ENCODE assay signal across 8 cellular contexts in the genomic region with DNA sequence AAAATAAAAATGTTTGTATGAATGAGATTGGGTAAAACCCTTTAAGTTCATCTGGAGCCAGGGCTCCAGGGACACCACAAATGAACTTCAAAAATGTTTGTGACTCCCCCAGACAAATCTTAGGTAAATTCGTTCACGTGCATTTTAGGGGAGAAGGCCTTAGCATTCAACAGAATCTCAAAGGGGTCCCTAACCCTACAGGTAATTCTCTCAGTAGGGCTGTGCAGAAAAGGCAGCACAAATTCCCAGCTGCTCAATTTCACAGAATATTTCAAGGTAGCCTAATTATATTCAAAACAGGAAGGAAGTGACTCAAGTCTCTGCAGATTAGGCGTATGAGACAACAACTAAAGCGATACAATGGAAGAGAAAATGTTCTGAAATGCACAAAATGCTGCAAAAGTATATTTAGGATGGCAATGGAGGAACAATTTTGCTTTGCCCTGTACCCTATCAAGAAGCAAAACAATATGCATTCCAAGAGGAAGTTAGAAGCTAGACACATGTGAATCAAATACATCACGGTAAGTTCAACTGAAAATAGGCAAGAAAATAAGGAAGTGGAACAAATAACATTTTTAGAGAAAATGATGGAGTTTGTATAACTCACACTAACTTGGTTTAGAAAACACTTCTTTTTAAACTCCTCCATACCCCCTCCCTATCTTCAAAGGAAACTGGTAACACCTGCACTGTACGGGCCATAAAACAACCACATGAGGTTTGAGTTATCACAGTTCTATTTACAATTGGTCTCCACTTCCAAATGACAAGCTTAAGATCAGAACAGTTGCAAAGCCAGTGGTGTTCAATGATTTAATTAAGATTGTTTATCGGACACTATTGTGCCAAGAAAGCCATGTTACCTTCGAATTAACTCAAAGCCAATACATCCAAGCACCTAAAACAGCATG. TPM values are rescaled to one million over a fixed set of nuclear protein-coding genes. Genes with fewer than 3 reads are reported as not detected.
DNase-seq lines count a peak whose midpoint lies in the region; ATAC-seq and TF ChIP-seq lines count a peak whose summit lies in the region.

No MANE protein-coding gene starts in this region.

- ATAC-seq in HCT116 (no peak), GM21619 (IDR thresholded peaks at IDR 0.05; ENCODE audit: unreplicated experiment) (no peak), HG02623 (IDR thresholded peaks at IDR 0.05; ENCODE audit: unreplicated experiment) (no peak)

- intact Hi-C loops in HCT116 (cut with micrococcal nuclease) = no loop called here

- peak overlapping the region in 1 of 2 experiments; percentile 82; a peak in 2 of 4 replicates for H3K4me3 ChIP-seq in HCT116 (replicated peaks in 1 of 2; ENCODE audit: low read depth in 1 of 2, low read length in 2 of 2)
- peak overlapping the region; percentile 80 for H3K4me3 ChIP-seq in SJCRH30
- H3K4me3 ChIP-seq in epithelial cell of proximal tubule (ENCODE audit: low read depth, low read length) = peak overlapping the region; percentile 95
- H3K4me3 ChIP-seq in skeletal muscle satellite cell (ENCODE audit: low read length) = peak overlapping the region; percentile 83

- H3K4me1 ChIP-seq in HCT116 (ENCODE audit: control insufficient read depth in 1 of 2, insufficient read depth in 2 of 2, low read length in 2 of 2) (peaks cover 10 to 25% of the 10 kb centered on the region in 2 experiments; a peak in 3 of 4 replicates), SJCRH30 (peaks cover 30% of the 10 kb centered on the region), skeletal muscle satellite cell (ENCODE audit: control insufficient read depth, insufficient read depth, low read length) (peaks cover 26% of the 10 kb centered on the region)

- POLR2A ChIA-PET in HCT116 (lab: Charles Lee) = no interaction called here

- H3K9me3 ChIP-seq in HCT116 (ENCODE audit: control insufficient read depth in 1 of 2, insufficient read depth in 1 of 2, low read depth in 1 of 2, low read length in 2 of 2) = no peaks in the 10 kb centered on the region
- H3K9me3 ChIP-seq in SJCRH30 (replicated peaks) = no peaks in the 10 kb centered on the region
- H3K9me3 ChIP-seq in skeletal muscle satellite cell (replicated peaks; ENCODE audit: low read length) = no peaks in the 10 kb centered on the region

- DNase-seq in HCT116 (ENCODE audit: low read depth, low spot score) (no peak), SJCRH30 (no peak), epithelial cell of proximal tubule (ENCODE audit: low read depth) (no peak), mucosa of gallbladder (ENCODE audit: low spot score) (no peak), Ammon's horn (ENCODE audit: low spot score) (no peak)

- H4K20me1 ChIP-seq in HCT116 (ENCODE audit: insufficient read depth) = no peaks in the 10 kb centered on the region

- no peak for TF ChIP-seq POLR2A in HCT116 (IDR thresholded peaks at IDR 0.05; ENCODE audit: borderline replicate concordance, extremely low read depth, insufficient read depth, insufficient read length)

- no peak for TF ChIP-seq RAD21 in HCT116 (IDR thresholded peaks at IDR 0.05; ENCODE audit: low read depth)

- no peaks in the 10 kb centered on the region for H3K9me2 ChIP-seq in HCT116 (ENCODE audit: insufficient read depth)

- no peak overlapping the region for H2AFZ ChIP-seq in HCT116 (ENCODE audit: low read depth, low read length, poor library complexity, severe bottlenecking)

- no peaks in the 10 kb centered on the region for H3K27me3 ChIP-seq in HCT116 (ENCODE audit: insufficient read depth, low read length)
- H3K27me3 ChIP-seq in SJCRH30 = no peaks in the 10 kb centered on the region
- no peaks in the 10 kb centered on the region for H3K27me3 ChIP-seq in skeletal muscle satellite cell (ENCODE audit: control insufficient read depth, insufficient read depth, low read length)

- H3K27ac ChIP-seq in HCT116 (ENCODE audit: low read depth, low read length) = no peak overlapping the region
- no peak overlapping the region; the same call in 1 of the 2 replicates for H3K27ac ChIP-seq in SJCRH30

- H3K36me3 ChIP-seq in HCT116 (ENCODE audit: control insufficient read depth in 1 of 2, insufficient read depth in 2 of 2, low read length in 2 of 2) (0 out of 4 replicates have a peak, but pooled peaks cover 0 to 3% of the 10 kb centered on the region in 2 experiments), SJCRH30 (peaks cover 8% of the 10 kb centered on the region), skeletal muscle satellite cell (ENCODE audit: insufficient read depth, low read length) (peaks cover 18% of the 10 kb centered on the region)

- H3K9ac ChIP-seq in HCT116 (ENCODE audit: low read length) = peak overlapping the region; percentile 66
- H3K9ac ChIP-seq in skeletal muscle satellite cell (ENCODE audit: low read depth, low read length) = peak overlapping the region; percentile 93

- RAD21 ChIA-PET in HCT116 (lab: Charles Lee; ENCODE audit: low non-redundant PET in 1 of 2, low total read pairs in 2 of 2, uncharacterized antibody in 2 of 2, unreplicated experiment in 2 of 2) = no interaction called here

- H3K79me2 ChIP-seq in HCT116 (ENCODE audit: insufficient read depth, low read length) = peaks cover 33% of the 10 kb centered on the region

- peak overlapping the region; percentile 94 for H3K4me2 ChIP-seq in HCT116 (ENCODE audit: low read length)
- peak overlapping the region; percentile 92 for H3K4me2 ChIP-seq in skeletal muscle satellite cell (ENCODE audit: low read length)

- BruUV-seq in HCT116 (replicated peaks; lab: Mats Ljungman, UMichigan) = TSS peak; percentile 43

- CTCF ChIA-PET in HCT116 (lab: Charles Lee) = no interaction called here

- TF ChIP-seq CTCF in HCT116 (IDR thresholded peaks at IDR 0.05 in 2 of 3, conservative IDR thresholded peaks at IDR 0.05 in 1 of 3; ENCODE audit: borderline replicate concordance in 1 of 3, insufficient read depth in 1 of 3, low read depth in 2 of 3, low read length in 2 of 3) = no peak
- no peak for TF ChIP-seq CTCF in epithelial cell of proximal tubule (conservative IDR thresholded peaks at IDR 0.05; ENCODE audit: low read depth, low read length)

TF ChIP-seq in HCT116, 20 proteins besides CTCF, POLR2A, EP300 and RAD21:
- TF ChIP-seq REST (IDR thresholded peaks at IDR 0.05; ENCODE audit: low read depth) (no peak), TCF7L2 (IDR thresholded peaks at IDR 0.05; ENCODE audit: borderline replicate concordance, extremely low read depth, insufficient read depth, insufficient read length) (no peak), SP1 (IDR thresholded peaks at IDR 0.05; ENCODE audit: low read depth) (no peak), ELF1 (IDR thresholded peaks at IDR 0.05; ENCODE audit: borderline replicate concordance, low read depth) (no peak), ZFX (IDR thresholded peaks at IDR 0.05) (no peak), MAX (IDR thresholded peaks at IDR 0.05) (no peak), ZNF274 (IDR thresholded peaks at IDR 0.05; ENCODE audit: low read depth, low read length) (no peak), EGR1 (IDR thresholded peaks at IDR 0.05; ENCODE audit: low read depth) (no peak), EZH2phosphoT487 (IDR thresholded peaks at IDR 0.05; ENCODE audit: borderline replicate concordance) (no peak), POLR2AphosphoS5 (IDR thresholded peaks at IDR 0.05; ENCODE audit: low read depth, low read length) (no peak), YY1 (IDR thresholded peaks at IDR 0.05; ENCODE audit: extremely low read depth, insufficient replicate concordance, low read depth, low read length) (no peak)
TF ChIP-seq in HCT116: peak in this region for 0.

RNA-seq across cellular contexts. Expression of gene GIT2, which starts 1.6 kb away (rescaled TPM):
- 21.5 TPM for total RNA-seq in HCT116 (2021; ENCODE audit: unreplicated experiment)
- 12.9 and 14.7 TPM in 2 replicates for polyA plus RNA-seq in HCT116 (2012)
- 31.4 and 38.0 TPM in 2 replicates for total RNA-seq in SJCRH30 (2014; rRNA removed; shearing (Covaris generic))
- total RNA-seq in epithelial cell of proximal tubule = 19.2 and 20.1 TPM in 2 replicates
- 26.1 and 35.6 TPM in 2 replicates for total RNA-seq in skeletal muscle satellite cell (2012; rRNA removed)
- total RNA-seq in mucosa of gallbladder = 43.6 TPM

RNA-seq across cellular contexts. Expression of gene ANKRD13A, which starts 4.7 kb away (rescaled TPM):
- total RNA-seq in HCT116 (2021; ENCODE audit: unreplicated experiment) = 19.9 TPM
- 14.7 and 16.8 TPM in 2 replicates for polyA plus RNA-seq in HCT116 (2012)
- 32.7 and 37.4 TPM in 2 replicates for total RNA-seq in SJCRH30 (2014; rRNA removed; shearing (Covaris generic))
- total RNA-seq in epithelial cell of proximal tubule = 43.8 and 96.1 TPM in 2 replicates
- 31.7 and 58.1 TPM in 2 replicates for total RNA-seq in skeletal muscle satellite cell (2012; rRNA removed)
- total RNA-seq in mucosa of gallbladder = 54.3 TPM

RNA-seq across cellular contexts. Expression of gene C12orf76, which starts 53.8 kb away (rescaled TPM):
- total RNA-seq in HCT116 (2021; ENCODE audit: unreplicated experiment) (10.1 TPM), epithelial cell of proximal tubule (7.1 and 12.6 TPM in 2 replicates), mucosa of gallbladder (21.2 TPM)
- polyA plus RNA-seq in HCT116 (2012) = 9.1 and 12.4 TPM in 2 replicates
- 12.3 and 13.1 TPM in 2 replicates for total RNA-seq in SJCRH30 (2014; rRNA removed; shearing (Covaris generic))
- 7.4 and 7.6 TPM in 2 replicates for total RNA-seq in skeletal muscle satellite cell (2012; rRNA removed)
